Comparison of ENCODE assay signal across 1 cellular context in the genomic region with DNA sequence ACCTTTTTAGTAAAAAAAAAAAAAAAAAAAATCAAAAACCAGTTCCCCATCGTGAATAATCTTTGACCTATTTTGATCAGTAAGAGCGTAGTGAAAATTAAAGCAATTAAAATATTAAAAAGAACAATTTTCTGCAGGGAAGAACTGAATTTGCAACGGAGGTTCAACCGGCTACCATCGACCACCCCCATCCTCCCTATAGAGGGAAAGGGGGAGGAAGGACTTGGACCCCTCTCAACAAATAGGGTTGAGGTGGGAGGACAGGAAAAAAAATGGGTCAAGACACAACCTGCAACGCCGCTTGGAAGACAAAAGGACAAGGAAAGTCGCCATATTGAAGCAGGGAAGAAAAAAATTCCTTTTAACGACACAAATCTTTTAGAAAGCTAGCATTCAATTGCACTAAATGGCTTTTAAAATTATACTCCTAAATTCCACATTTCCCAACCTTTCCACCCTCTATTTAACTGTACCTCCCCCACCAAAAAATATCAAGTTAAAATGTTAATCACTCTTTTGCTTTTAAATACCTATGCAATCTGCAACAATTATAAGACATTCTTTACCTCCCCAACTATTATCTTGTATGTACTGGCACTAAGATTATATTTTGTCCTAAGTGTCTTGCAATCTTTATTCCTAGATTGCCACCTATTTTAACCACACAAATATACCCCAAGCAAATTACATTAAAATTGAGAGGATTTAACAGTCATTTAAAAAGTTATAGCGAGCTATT.
A peak's percentile ranks its signal among the peaks of the same experiment; 100 is the strongest.
TF ChIP-seq lines count a peak whose summit lies in the region.

No MANE protein-coding gene starts in this region.

TF ChIP-seq in K562, 482 proteins besides CTCF, POLR2A, EP300 and RAD21 (continued from another document and continues in another):
- TF ChIP-seq, protein P1, sequence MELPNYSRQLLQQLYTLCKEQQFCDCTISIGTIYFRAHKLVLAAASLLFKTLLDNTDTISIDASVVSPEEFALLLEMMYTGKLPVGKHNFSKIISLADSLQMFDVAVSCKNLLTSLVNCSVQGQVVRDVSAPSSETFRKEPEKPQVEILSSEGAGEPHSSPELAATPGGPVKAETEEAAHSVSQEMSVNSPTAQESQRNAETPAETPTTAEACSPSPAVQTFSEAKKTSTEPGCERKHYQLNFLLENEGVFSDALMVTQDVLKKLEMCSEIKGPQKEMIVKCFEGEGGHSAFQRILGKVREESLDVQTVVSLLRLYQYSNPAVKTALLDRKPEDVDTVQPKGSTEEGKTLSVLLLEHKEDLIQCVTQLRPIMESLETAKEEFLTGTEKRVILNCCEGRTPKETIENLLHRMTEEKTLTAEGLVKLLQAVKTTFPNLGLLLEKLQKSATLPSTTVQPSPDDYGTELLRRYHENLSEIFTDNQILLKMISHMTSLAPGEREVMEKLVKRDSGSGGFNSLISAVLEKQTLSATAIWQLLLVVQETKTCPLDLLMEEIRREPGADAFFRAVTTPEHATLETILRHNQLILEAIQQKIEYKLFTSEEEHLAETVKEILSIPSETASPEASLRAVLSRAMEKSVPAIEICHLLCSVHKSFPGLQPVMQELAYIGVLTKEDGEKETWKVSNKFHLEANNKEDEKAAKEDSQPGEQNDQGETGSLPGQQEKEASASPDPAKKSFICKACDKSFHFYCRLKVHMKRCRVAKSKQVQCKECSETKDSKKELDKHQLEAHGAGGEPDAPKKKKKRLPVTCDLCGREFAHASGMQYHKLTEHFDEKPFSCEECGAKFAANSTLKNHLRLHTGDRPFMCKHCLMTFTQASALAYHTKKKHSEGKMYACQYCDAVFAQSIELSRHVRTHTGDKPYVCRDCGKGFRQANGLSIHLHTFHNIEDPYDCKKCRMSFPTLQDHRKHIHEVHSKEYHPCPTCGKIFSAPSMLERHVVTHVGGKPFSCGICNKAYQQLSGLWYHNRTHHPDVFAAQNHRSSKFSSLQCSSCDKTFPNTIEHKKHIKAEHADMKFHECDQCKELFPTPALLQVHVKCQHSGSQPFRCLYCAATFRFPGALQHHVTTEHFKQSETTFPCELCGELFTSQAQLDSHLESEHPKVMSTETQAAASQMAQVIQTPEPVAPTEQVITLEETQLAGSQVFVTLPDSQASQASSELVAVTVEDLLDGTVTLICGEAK (IDR thresholded peaks at IDR 0.05): peak; percentile 36; the same call in 1 of the 2 replicates
- TF ChIP-seq, protein P1 (CRISPR knock-in tag; IDR thresholded peaks at IDR 0.05): no peak
- TF ChIP-seq FOXJ2 (tag; IDR thresholded peaks at IDR 0.05) (peak; percentile 52; the same call in 1 of the 2 replicates), ZNF23 (CRISPR knock-in tag; IDR thresholded peaks at IDR 0.05) (peak; percentile 65), HNRNPL (IDR thresholded peaks at IDR 0.05; ENCODE audit: low read depth, low read length) (no peak), ZNF197 (CRISPR knock-in tag; IDR thresholded peaks at IDR 0.05; ENCODE audit: low read depth) (peak; percentile 87; the same call in 1 of the 2 replicates), HNRNPK (IDR thresholded peaks at IDR 0.05; ENCODE audit: low read depth, low read length, poor library complexity, severe bottlenecking) (peak; percentile 77), MTA1 (IDR thresholded peaks at IDR 0.05; ENCODE audit: borderline replicate concordance) (no peak), HCFC1 (IDR thresholded peaks at IDR 0.05; ENCODE audit: low read depth, low read length) (no peak), CEBPG (CRISPR knock-in tag; IDR thresholded peaks at IDR 0.05) (no peak), CEBPG (tag; conservative IDR thresholded peaks at IDR 0.05 in 1 of 2, IDR thresholded peaks at IDR 0.05 in 1 of 2) (no peak; a peak in 1 of 4 replicates), NFRKB (IDR thresholded peaks at IDR 0.05; ENCODE audit: low read depth) (peak; percentile 98), GTF2F1 (IDR thresholded peaks at IDR 0.05; ENCODE audit: low read depth, low read length) (0 out of 2 replicates have a peak, but pooled peaks have one; percentile 62), ZNF695 (CRISPR knock-in tag; IDR thresholded peaks at IDR 0.05) (no peak), ELF2 (CRISPR knock-in tag; IDR thresholded peaks at IDR 0.05) (peak; percentile 69), YBX1 (IDR thresholded peaks at IDR 0.05) (no peak), NRF1 (conservative IDR thresholded peaks at IDR 0.05 in 1 of 2, IDR thresholded peaks at IDR 0.05 in 1 of 2) (0 out of 4 replicates have a peak, but pooled peaks of 1 of the 2 experiments have one; percentile 2), ZKSCAN8 (CRISPR knock-in tag; IDR thresholded peaks at IDR 0.05) (peak; percentile 79; the same call in 1 of the 2 replicates), NCOR1 (IDR thresholded peaks at IDR 0.05) (peak; percentile 24; the same call in 1 of the 2 replicates), HDAC3 (IDR thresholded peaks at IDR 0.05; ENCODE audit: borderline replicate concordance, partially characterized antibody) (peak; percentile 11), POLR2B (IDR thresholded peaks at IDR 0.05; ENCODE audit: low read depth, partially characterized antibody) (peak; percentile 93), TEAD4 (IDR thresholded peaks at IDR 0.05; ENCODE audit: low read length) (no peak; the same call in 1 of the 2 replicates), TEAD4 (CRISPR knock-in tag; IDR thresholded peaks at IDR 0.05; ENCODE audit: borderline replicate concordance) (no peak), SMAD3 (CRISPR knock-in tag; conservative IDR thresholded peaks at IDR 0.05) (peak; percentile 93; the same call in 1 of the 2 replicates), HMG20B (CRISPR knock-in tag; IDR thresholded peaks at IDR 0.05) (peak; percentile 65), MTF1 (CRISPR knock-in tag; IDR thresholded peaks at IDR 0.05; ENCODE audit: borderline replicate concordance) (no peak), PTRF (tag; IDR thresholded peaks at IDR 0.05) (peak; percentile 59; the same call in 1 of the 2 replicates), MCM2 (IDR thresholded peaks at IDR 0.05; ENCODE audit: low read depth) (no peak), ZNF77 (CRISPR knock-in tag; IDR thresholded peaks at IDR 0.05) (peak; percentile 94)
- TF ChIP-seq, protein P2, sequence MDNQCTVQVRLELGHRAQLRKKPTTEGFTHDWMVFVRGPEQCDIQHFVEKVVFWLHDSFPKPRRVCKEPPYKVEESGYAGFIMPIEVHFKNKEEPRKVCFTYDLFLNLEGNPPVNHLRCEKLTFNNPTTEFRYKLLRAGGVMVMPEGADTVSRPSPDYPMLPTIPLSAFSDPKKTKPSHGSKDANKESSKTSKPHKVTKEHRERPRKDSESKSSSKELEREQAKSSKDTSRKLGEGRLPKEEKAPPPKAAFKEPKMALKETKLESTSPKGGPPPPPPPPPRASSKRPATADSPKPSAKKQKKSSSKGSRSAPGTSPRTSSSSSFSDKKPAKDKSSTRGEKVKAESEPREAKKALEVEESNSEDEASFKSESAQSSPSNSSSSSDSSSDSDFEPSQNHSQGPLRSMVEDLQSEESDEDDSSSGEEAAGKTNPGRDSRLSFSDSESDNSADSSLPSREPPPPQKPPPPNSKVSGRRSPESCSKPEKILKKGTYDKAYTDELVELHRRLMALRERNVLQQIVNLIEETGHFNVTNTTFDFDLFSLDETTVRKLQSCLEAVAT (IDR thresholded peaks at IDR 0.05): peak; percentile 85
- TF ChIP-seq, protein P3, sequence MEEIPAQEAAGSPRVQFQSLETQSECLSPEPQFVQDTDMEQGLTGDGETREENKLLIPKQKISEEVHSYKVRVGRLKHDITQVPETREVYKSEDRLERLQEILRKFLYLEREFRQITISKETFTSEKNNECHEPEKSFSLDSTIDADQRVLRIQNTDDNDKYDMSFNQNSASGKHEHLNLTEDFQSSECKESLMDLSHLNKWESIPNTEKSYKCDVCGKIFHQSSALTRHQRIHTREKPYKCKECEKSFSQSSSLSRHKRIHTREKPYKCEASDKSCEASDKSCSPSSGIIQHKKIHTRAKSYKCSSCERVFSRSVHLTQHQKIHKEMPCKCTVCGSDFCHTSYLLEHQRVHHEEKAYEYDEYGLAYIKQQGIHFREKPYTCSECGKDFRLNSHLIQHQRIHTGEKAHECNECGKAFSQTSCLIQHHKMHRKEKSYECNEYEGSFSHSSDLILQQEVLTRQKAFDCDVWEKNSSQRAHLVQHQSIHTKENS (CRISPR knock-in tag; IDR thresholded peaks at IDR 0.05): peak; percentile 90
- TF ChIP-seq, protein P4, sequence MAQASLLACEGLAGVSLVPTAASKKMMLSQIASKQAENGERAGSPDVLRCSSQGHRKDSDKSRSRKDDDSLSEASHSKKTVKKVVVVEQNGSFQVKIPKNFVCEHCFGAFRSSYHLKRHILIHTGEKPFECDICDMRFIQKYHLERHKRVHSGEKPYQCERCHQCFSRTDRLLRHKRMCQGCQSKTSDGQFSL (CRISPR knock-in tag; IDR thresholded peaks at IDR 0.05): no peak
- TF ChIP-seq, protein P4 (tag; IDR thresholded peaks at IDR 0.05): 0 out of 4 replicates have a peak, but pooled peaks of 1 of the 2 experiments have one; percentile 30
- TF ChIP-seq, protein P5, sequence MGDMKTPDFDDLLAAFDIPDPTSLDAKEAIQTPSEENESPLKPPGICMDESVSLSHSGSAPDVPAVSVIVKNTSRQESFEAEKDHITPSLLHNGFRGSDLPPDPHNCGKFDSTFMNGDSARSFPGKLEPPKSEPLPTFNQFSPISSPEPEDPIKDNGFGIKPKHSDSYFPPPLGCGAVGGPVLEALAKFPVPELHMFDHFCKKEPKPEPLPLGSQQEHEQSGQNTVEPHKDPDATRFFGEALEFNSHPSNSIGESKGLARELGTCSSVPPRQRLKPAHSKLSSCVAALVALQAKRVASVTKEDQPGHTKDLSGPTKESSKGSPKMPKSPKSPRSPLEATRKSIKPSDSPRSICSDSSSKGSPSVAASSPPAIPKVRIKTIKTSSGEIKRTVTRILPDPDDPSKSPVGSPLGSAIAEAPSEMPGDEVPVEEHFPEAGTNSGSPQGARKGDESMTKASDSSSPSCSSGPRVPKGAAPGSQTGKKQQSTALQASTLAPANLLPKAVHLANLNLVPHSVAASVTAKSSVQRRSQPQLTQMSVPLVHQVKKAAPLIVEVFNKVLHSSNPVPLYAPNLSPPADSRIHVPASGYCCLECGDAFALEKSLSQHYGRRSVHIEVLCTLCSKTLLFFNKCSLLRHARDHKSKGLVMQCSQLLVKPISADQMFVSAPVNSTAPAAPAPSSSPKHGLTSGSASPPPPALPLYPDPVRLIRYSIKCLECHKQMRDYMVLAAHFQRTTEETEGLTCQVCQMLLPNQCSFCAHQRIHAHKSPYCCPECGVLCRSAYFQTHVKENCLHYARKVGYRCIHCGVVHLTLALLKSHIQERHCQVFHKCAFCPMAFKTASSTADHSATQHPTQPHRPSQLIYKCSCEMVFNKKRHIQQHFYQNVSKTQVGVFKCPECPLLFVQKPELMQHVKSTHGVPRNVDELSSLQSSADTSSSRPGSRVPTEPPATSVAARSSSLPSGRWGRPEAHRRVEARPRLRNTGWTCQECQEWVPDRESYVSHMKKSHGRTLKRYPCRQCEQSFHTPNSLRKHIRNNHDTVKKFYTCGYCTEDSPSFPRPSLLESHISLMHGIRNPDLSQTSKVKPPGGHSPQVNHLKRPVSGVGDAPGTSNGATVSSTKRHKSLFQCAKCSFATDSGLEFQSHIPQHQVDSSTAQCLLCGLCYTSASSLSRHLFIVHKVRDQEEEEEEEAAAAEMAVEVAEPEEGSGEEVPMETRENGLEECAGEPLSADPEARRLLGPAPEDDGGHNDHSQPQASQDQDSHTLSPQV (IDR thresholded peaks at IDR 0.05): 0 out of 2 replicates have a peak, but pooled peaks have one; percentile 31
- TF ChIP-seq, protein P6, sequence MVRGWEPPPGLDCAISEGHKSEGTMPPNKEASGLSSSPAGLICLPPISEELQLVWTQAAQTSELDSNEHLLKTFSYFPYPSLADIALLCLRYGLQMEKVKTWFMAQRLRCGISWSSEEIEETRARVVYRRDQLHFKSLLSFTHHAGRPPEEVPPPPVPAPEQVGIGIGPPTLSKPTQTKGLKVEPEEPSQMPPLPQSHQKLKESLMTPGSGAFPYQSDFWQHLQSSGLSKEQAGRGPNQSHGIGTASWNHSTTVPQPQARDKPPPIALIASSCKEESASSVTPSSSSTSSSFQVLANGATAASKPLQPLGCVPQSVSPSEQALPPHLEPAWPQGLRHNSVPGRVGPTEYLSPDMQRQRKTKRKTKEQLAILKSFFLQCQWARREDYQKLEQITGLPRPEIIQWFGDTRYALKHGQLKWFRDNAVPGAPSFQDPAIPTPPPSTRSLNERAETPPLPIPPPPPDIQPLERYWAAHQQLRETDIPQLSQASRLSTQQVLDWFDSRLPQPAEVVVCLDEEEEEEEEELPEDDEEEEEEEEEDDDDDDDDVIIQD (CRISPR knock-in tag; IDR thresholded peaks at IDR 0.05): no peak
- TF ChIP-seq, protein P7, sequence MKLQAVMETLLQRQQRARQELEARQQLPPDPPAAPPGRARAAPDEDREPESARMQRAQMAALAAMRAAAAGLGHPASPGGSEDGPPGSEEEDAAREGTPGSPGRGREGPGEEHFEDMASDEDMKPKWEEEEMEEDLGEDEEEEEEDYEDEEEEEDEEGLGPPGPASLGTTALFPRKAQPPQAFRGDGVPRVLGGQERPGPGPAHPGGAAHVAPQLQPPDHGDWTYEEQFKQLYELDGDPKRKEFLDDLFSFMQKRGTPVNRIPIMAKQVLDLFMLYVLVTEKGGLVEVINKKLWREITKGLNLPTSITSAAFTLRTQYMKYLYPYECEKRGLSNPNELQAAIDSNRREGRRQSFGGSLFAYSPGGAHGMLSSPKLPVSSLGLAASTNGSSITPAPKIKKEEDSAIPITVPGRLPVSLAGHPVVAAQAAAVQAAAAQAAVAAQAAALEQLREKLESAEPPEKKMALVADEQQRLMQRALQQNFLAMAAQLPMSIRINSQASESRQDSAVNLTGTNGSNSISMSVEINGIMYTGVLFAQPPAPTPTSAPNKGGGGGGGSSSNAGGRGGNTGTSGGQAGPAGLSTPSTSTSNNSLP (IDR thresholded peaks at IDR 0.05; ENCODE audit: borderline replicate concordance, low read depth, low read length): peak; percentile 6; the same call in 1 of the 2 replicates
